15 cellular contexts compared by ENCODE assay signal in the genomic region with DNA sequence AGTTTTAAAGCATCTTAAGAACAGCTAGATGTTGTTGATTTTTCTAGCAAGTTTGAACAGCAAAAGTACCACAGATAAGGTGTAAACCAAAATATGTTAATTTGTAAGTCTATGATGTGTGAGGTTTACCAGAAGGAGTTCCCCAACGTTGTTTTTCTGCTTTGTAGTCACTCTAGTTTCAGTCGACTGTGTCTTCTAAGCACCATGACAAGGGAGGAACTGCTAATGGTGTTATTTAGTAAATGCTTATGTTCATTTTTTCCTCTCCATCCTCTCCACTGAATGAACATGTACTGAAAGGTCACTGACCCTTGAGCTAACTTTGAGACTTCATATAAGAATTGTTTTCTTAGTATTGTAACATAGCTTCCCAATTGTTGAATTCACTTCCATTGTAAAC. TPM values are rescaled to one million over a fixed set of nuclear protein-coding genes. Genes with fewer than 3 reads are reported as not detected.
DNase-seq lines count a peak whose midpoint lies in the region; ATAC-seq and TF ChIP-seq lines count a peak whose summit lies in the region.
"Had no signal": no experiment of that assay in that cellular context is flagged by ENCODE, and none has a peak within 500 bp of the region (broad histone marks: within the 10 kb centered on the region; RNA-seq: fewer than 3 reads in every experiment).

No MANE protein-coding gene starts in this region.

- intact Hi-C loops in testis (cut with DNase I; ENCODE audit: low total_unique reads) = no loop called here

- no peak for TF ChIP-seq CTCF in testis (IDR thresholded peaks at IDR 0.05)

- no peaks in the 10 kb centered on the region for H3K36me3 Mint-ChIP-seq in activated T-cell treated with anti-CD3 and anti-CD28 coated beads, Interleukin-2, amount 50 U/mL, for 4 hours (ENCODE audit: insufficient read depth)
- H3K36me3 Mint-ChIP-seq in stimulated activated memory B cell treated with anti-CD40 and anti-IgM and Interleukin-4, amounts not matched to agents 10 μg/mL and 1 μg/mL and 100 μg/mL, for 72 hours = no peaks in the 10 kb centered on the region

- H3K4me3 ChIP-seq in testis = no peak overlapping the region
- H3K4me3 ChIP-seq: GM23338 had no signal

- no peak for DNase-seq in activated T-cell treated with anti-CD3 and anti-CD28 coated beads, Interleukin-2, amount 50 U/mL, for 4 hours
- no peak for DNase-seq in activated T-cell treated with anti-CD3 and anti-CD28 coated beads, Interleukin-2, amount 50 U/mL, for 48 hours
- DNase-seq in DMS 273 (lab: John Stamatoyannopoulos, UW; ENCODE audit: unreplicated experiment) (no peak), testis (no peak), DMS114 treated with DMSO at 0.1 percent for 48 hours (lab: John Stamatoyannopoulos, UW; ENCODE audit: unreplicated experiment) (no peak)
- DNase-seq: activated CD4-positive, CD25-positive, alpha-beta regulatory T cell treated with anti-CD3 and anti-CD28 coated beads, Interleukin-2, amount 50 U/mL, for 72 hours; activated naive CD4-positive, alpha-beta T cell treated with Interleukin-2 at 50 U/mL for 16 hours; DMS79; NCI-H446; SHP77 had no signal

- peak; percentile 60 to 75 for ATAC-seq in activated T-cell treated with anti-CD3 and anti-CD28 coated beads, Interleukin-2, amount 50 U/mL, for 4 hours
- ATAC-seq in HG02610 (IDR thresholded peaks at IDR 0.05; ENCODE audit: unreplicated experiment) (peak; percentile 89), HG03558 (IDR thresholded peaks at IDR 0.05; ENCODE audit: extremely low read depth, unreplicated experiment) (peak; percentile 74)
- ATAC-seq in stimulated activated memory B cell treated with anti-CD40 and anti-IgM and Interleukin-4, amounts not matched to agents 10 μg/mL and 1 μg/mL and 100 μg/mL, for 72 hours = peak; percentile 85
- ATAC-seq: GM23338, sciatic nerve had no signal

- 68 to 76% methylated on average over 2 of the region's 2 CpGs for WGBS in testis, 2 donors

- no peak for TF ChIP-seq POLR2A in testis (IDR thresholded peaks at IDR 0.05)

- H3K27me3 ChIP-seq in testis = no peaks in the 10 kb centered on the region

- H3K9me3 ChIP-seq in testis = no peaks in the 10 kb centered on the region

- H3K27ac Mint-ChIP-seq in stimulated activated memory B cell treated with anti-CD40 and anti-IgM and Interleukin-4, amounts not matched to agents 10 μg/mL and 1 μg/mL and 100 μg/mL, for 72 hours = no peak overlapping the region
- H3K27ac Mint-ChIP-seq: GM23338 had no signal

- H3K4me3 Mint-ChIP-seq in activated T-cell treated with anti-CD3 and anti-CD28 coated beads, Interleukin-2, amount 50 U/mL, for 4 hours = no peak overlapping the region
- H3K4me3 Mint-ChIP-seq in stimulated activated memory B cell treated with anti-CD40 and anti-IgM and Interleukin-4, amounts not matched to agents 10 μg/mL and 1 μg/mL and 100 μg/mL, for 72 hours = no peak overlapping the region
- H3K4me3 Mint-ChIP-seq: GM23338 had no signal

- no peaks in the 10 kb centered on the region for H3K9me3 Mint-ChIP-seq in activated T-cell treated with anti-CD3 and anti-CD28 coated beads, Interleukin-2, amount 50 U/mL, for 4 hours
- H3K9me3 Mint-ChIP-seq in stimulated activated memory B cell treated with anti-CD40 and anti-IgM and Interleukin-4, amounts not matched to agents 10 μg/mL and 1 μg/mL and 100 μg/mL, for 72 hours = no peaks in the 10 kb centered on the region
- H3K9me3 Mint-ChIP-seq: GM23338 had no signal

- H3K27ac ChIP-seq in testis = no peak overlapping the region

- H3K27me3 Mint-ChIP-seq in activated T-cell treated with anti-CD3 and anti-CD28 coated beads, Interleukin-2, amount 50 U/mL, for 4 hours (ENCODE audit: low read depth) = no peaks in the 10 kb centered on the region
- peaks cover 29% of the 10 kb centered on the region for H3K27me3 Mint-ChIP-seq in stimulated activated memory B cell treated with anti-CD40 and anti-IgM and Interleukin-4, amounts not matched to agents 10 μg/mL and 1 μg/mL and 100 μg/mL, for 72 hours

- no peaks in the 10 kb centered on the region for H3K36me3 ChIP-seq in testis (ENCODE audit: low read depth, missing control alignments)

- no peaks in the 10 kb centered on the region for H3K4me1 ChIP-seq in testis

- H3K4me1 Mint-ChIP-seq in activated T-cell treated with anti-CD3 and anti-CD28 coated beads, Interleukin-2, amount 50 U/mL, for 4 hours (ENCODE audit: low read depth) = no peaks in the 10 kb centered on the region
- H3K4me1 Mint-ChIP-seq in stimulated activated memory B cell treated with anti-CD40 and anti-IgM and Interleukin-4, amounts not matched to agents 10 μg/mL and 1 μg/mL and 100 μg/mL, for 72 hours = peaks cover 21% of the 10 kb centered on the region
- H3K4me1 Mint-ChIP-seq: GM23338 had no signal

RNA-seq across cellular contexts. Expression of gene ENPP3, which starts 3.0 kb away (rescaled TPM):
- total RNA-seq in activated T-cell treated with anti-CD3 and anti-CD28 coated beads, Interleukin-2, amount 50 U/mL, for 4 hours = under 1 TPM in 2 of 3 donors, not detected in 1; 0.35 to 0.54 TPM
- 1 to 10 TPM; 1.6 to 2.8 TPM for total RNA-seq in testis
- polyA plus RNA-seq in testis (ENCODE audit: insufficient read depth, low read depth, low replicate concordance) = 3.3 TPM
- total RNA-seq: GM23338 had no signal
- polyA plus RNA-seq: GM23338 had no signal

RNA-seq across cellular contexts. Expression of gene MED23, which starts 12.1 kb away (rescaled TPM):
- total RNA-seq in activated T-cell treated with anti-CD3 and anti-CD28 coated beads, Interleukin-2, amount 50 U/mL, for 4 hours = 10 to 100 TPM; 26.0 to 32.1 (median 29.0) TPM
- total RNA-seq in testis = 10 to 100 TPM; 39.8 to 42.1 TPM
- 24.4 TPM for polyA plus RNA-seq in testis (ENCODE audit: insufficient read depth, low read depth, low replicate concordance)
